Comparison of ENCODE assay signal across 10 cellular contexts in the genomic region with DNA sequence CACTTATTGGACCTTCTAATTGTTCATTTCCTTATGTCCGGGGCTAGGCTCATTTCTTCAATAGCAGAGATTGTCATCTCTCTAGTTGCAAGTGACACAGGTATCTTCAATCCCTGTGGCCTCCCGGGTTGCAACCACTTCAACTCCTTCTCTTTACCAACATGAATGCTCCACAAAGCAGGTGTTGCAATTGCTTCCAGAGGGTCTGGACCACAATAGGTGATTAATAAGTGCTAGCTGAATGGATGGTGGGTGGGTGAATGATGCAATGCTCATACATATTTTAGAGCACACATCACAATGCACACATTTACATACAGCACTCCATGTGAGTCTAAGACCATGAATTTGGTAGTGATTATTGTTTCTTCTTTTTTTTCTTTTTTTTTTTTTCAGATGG. TPM values are rescaled to one million over a fixed set of nuclear protein-coding genes. Genes with fewer than 3 reads are reported as not detected.
DNase-seq lines count a peak whose midpoint lies in the region; ATAC-seq and TF ChIP-seq lines count a peak whose summit lies in the region.
"Had no signal": no experiment of that assay in that cellular context is flagged by ENCODE, and none has a peak within 500 bp of the region (broad histone marks: within the 10 kb centered on the region; RNA-seq: fewer than 3 reads in every experiment).

No MANE protein-coding gene starts in this region.

- H3K27ac ChIP-seq in spleen: peak overlapping the region in 3 of 8 donors; percentile 13 to 99 (median 96)
- H3K27ac ChIP-seq: thoracic aorta had no signal

- intact Hi-C loops in spleen (cut with DNase I; ENCODE audit: low total_unique reads): loop anchor here (5.0 to 10.0 kb wide), 2 partner anchors 51 to 153 kb away; no protein-coding TSS in a partner anchor

- no peak for TF ChIP-seq POLR2A in spleen (IDR thresholded peaks at IDR 0.05)

- no peak for ATAC-seq in HG03439 (IDR thresholded peaks at IDR 0.05; ENCODE audit: unreplicated experiment)

- WGBS in spleen, 5 donors: 40 to 72% (median 62%) methylated on average over 2 of the region's 2 CpGs

- H3K4me3 ChIP-seq in foreskin fibroblast (ENCODE audit: low read depth in 1 of 2, low read length in 2 of 2) (peak overlapping the region; percentile 17 to 94), spleen (peak overlapping the region in 5 of 8 donors; percentile 15 to 76 (median 73))

- peaks cover 0 to 5% (median 0%) of the 10 kb centered on the region in 7 donors for H3K27me3 ChIP-seq in spleen (replicated peaks in 1 of 7)

- peak; percentile 19 for DNase-seq in DMS53 (lab: John Stamatoyannopoulos, UW)
- DNase-seq in DMS53 treated with DMSO at 0.1 percent for 48 hours (lab: John Stamatoyannopoulos, UW; ENCODE audit: unreplicated experiment): no peak
- DNase-seq in activated T-cell treated with anti-CD3 and anti-CD28 coated beads, Interleukin-2, amount 50 U/mL, for 48 hours: peak; percentile 44 to 49
- peak; percentile 39 to 67 for DNase-seq in foreskin fibroblast
- no peak for DNase-seq in spleen
- no peak for DNase-seq in retina
- DNase-seq in NOMO-1 treated with dmso at 0.1 percent for 144 hours (lab: John Stamatoyannopoulos, UW; ENCODE audit: unreplicated experiment): no peak
- DNase-seq: activated CD4-positive, CD25-positive, alpha-beta regulatory T cell had no signal

- no peaks in the 10 kb centered on the region for H3K9me3 ChIP-seq in spleen
- H3K9me3 ChIP-seq: thoracic aorta had no signal

- peaks cover 38 to 90% (median 81%) of the 10 kb centered on the region in 6 donors for H3K4me1 ChIP-seq in spleen

- TF ChIP-seq CTCF in foreskin fibroblast (IDR thresholded peaks at IDR 0.05; ENCODE audit: low read depth, low read length): no peak
- TF ChIP-seq CTCF in spleen (IDR thresholded peaks at IDR 0.05 in 8 of 11, conservative IDR thresholded peaks at IDR 0.05 in 3 of 11): no peak

- no peaks in the 10 kb centered on the region for H3K36me3 ChIP-seq in spleen
- H3K36me3 ChIP-seq: thoracic aorta had no signal

RNA-seq across cellular contexts. Expression of a gene that starts 2.6 kb away (rescaled TPM):
- 100 to 1,000 TPM in 3 of 7 donors, 10 to 100 TPM in 4; 71.8 to 175 (median 99.4) TPM for total RNA-seq in spleen
- polyA plus RNA-seq in spleen: 10 to 100 TPM; 14.2 to 21.1 (median 15.0) TPM

Comparison
In these comparisons a context has a peak if more than half of its experiments do, and no peak if none do; other contexts are left out.
1. DNase-seq: peak in DMS53 (single experiment), activated T-cell treated with anti-CD3 and anti-CD28 coated beads, Interleukin-2, amount 50 U/mL, for 48 hours (2 of 2) and foreskin fibroblast (2 of 2); none in DMS53 treated with DMSO at 0.1 percent for 48 hours (single experiment), spleen (single experiment), retina (single experiment) and NOMO-1 treated with dmso at 0.1 percent for 144 hours (single experiment).